8 cellular contexts compared by ENCODE assay signal in the genomic region with DNA sequence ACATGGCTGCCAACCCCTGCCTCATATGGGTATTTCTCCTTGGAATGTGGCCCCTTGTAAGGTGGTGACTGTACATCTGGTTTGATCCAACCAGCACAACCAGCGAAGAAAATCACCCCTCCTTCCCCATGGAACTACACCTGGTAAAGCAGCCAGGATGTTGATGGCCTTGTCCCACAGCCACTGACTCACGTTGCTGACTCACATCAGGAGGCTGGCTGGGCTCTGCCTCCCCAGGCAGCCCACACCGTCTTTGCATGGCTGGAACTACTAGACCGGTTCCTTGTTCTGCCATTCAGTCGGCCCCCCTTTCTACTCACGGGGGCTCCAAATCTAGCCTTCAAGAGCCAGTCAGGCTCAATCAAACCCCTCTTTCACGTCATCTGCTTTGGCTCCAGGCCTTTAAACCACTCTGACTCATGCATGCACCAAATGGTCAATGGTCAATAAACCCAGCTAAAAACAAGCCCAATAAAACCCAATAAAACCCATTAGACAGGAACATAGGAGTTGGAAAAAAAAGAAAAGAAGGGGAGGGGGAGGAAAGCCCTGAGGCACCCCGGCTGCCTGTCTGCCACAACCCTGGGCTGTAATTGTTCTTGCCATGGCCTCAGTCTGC.
DNase-seq lines count a peak whose midpoint lies in the region; ATAC-seq and TF ChIP-seq lines count a peak whose summit lies in the region.

No MANE protein-coding gene starts in this region.

- 74 to 78% methylated on average over 7 to 8 of the region's 8 CpGs for WGBS in mesodermal cell (ENCODE audit: insufficient coverage in 2 of 2), 2 experiments

- H3K9ac ChIP-seq in adipocyte (ENCODE audit: low read length) = no peak overlapping the region

- H3K4me1 ChIP-seq in adipocyte (ENCODE audit: control insufficient read depth, insufficient read depth, low read length) = no peaks in the 10 kb centered on the region
- peaks cover 24% of the 10 kb centered on the region for H3K4me1 ChIP-seq in mesodermal cell (ENCODE audit: control insufficient read depth, insufficient read depth, low read length, poor library complexity, severe bottlenecking)

- H3K27ac ChIP-seq in mesodermal cell (ENCODE audit: low read depth, low read length, severe bottlenecking) = peak overlapping the region; percentile 59

- peak; percentile 40 for DNase-seq in AG09309 (ENCODE audit: low read depth)
- peak; percentile 63 for DNase-seq in adipocyte (ENCODE audit: low read depth)
- no peak for DNase-seq in cerebellar nuclear complex (lab: John Stamatoyannopoulos, UW)
- no peak for DNase-seq in NCI-H69 (lab: John Stamatoyannopoulos, UW)
- DNase-seq in OCI-M1 (lab: John Stamatoyannopoulos, UW) = no peak

- ATAC-seq in HG03442 (IDR thresholded peaks at IDR 0.05; ENCODE audit: unreplicated experiment) (peak; percentile 66), HG02870 (IDR thresholded peaks at IDR 0.05; ENCODE audit: unreplicated experiment) (no peak)

- H3K9me3 ChIP-seq in adipocyte (ENCODE audit: control insufficient read depth, low read length) (no peaks in the 10 kb centered on the region), mesodermal cell (ENCODE audit: control insufficient read depth, low read length) (no peaks in the 10 kb centered on the region)

- no peak overlapping the region for H3K4me3 ChIP-seq in AG09309 (ENCODE audit: control insufficient read depth, low read depth, low read length)
- no peak overlapping the region for H3K4me3 ChIP-seq in adipocyte (ENCODE audit: low read length)
- H3K4me3 ChIP-seq in mesodermal cell (ENCODE audit: extremely low read depth, insufficient read depth, low read length, poor library complexity, severe bottlenecking) = no peak overlapping the region

- TF ChIP-seq CTCF in AG09309 (IDR thresholded peaks at IDR 0.05; ENCODE audit: control insufficient read depth, insufficient read depth, low read depth, low read length, missing control alignments) = no peak

- no peaks in the 10 kb centered on the region for H3K27me3 ChIP-seq in adipocyte (replicated peaks; ENCODE audit: control insufficient read depth, insufficient read depth, low read length)

- no peaks in the 10 kb centered on the region for H3K36me3 ChIP-seq in adipocyte (ENCODE audit: control insufficient read depth, insufficient read depth, low read length, severe bottlenecking)
- H3K36me3 ChIP-seq in mesodermal cell (ENCODE audit: control insufficient read depth, insufficient read depth, low read length) = no peaks in the 10 kb centered on the region

Comparison
In these comparisons a context has a peak if more than half of its experiments do, and no peak if none do; other contexts are left out.
1. DNase-seq: peak in AG09309 (single experiment) and adipocyte (single experiment); none in cerebellar nuclear complex (0 of 2), NCI-H69 (single experiment) and OCI-M1 (single experiment).